32 cellular contexts compared by ENCODE assay signal in genomic region chr4:72387959-72388358, GRCh38.
"Had no signal": no experiment of that assay in that cellular context is flagged by ENCODE, and none has a peak within 500 bp of the region (broad histone marks: within the 10 kb centered on the region; RNA-seq: fewer than 3 reads in every experiment).

No MANE protein-coding gene starts in this region.

- H3K27ac ChIP-seq: breast epithelium, cardiac muscle cell, esophagus muscularis mucosa, foreskin keratinocyte, gastrocnemius medialis, heart left ventricle had no signal

- H3K4me1 Mint-ChIP-seq: activated CD4-positive, alpha-beta T cell treated with anti-CD3 and anti-CD28 coated beads for 36 hours; activated CD4-positive, alpha-beta T cell treated with anti-CD3 and anti-CD28 coated beads, Interleukin-2, amount 10 ng/mL, durations not matched to agents 24 days and 14 days; activated CD8-positive, alpha-beta memory T cell treated with anti-CD3 and anti-CD28 coated beads, Interleukin-2, amount 10 ng/mL, durations not matched to agents 7 days and 5 days; activated naive CD8-positive, alpha-beta T cell treated with anti-CD3 and anti-CD28 coated beads, Interleukin-2, amount 10 ng/mL, durations not matched to agents 7 days and 5 days; central memory CD8-positive, alpha-beta T cell had no signal

- H3K27me3 ChIP-seq: ascending aorta, breast epithelium, cardiac muscle cell, esophagus muscularis mucosa, foreskin keratinocyte, gastrocnemius medialis, heart left ventricle had no signal

- H3K9me3 Mint-ChIP-seq: activated CD4-positive, alpha-beta memory T cell treated with anti-CD3 and anti-CD28 coated beads for 36 hours; activated CD4-positive, alpha-beta T cell treated with anti-CD3 and anti-CD28 coated beads, Interleukin-2, amount 10 ng/mL, durations not matched to agents 24 days and 14 days; activated naive CD4-positive, alpha-beta T cell treated with anti-CD3 and anti-CD28 coated beads for 36 hours; activated naive CD4-positive, alpha-beta T cell treated with anti-CD3 and anti-CD28 coated beads, Interleukin-2, amount 50 U/mL, for 72 hours; activated naive CD8-positive, alpha-beta T cell treated with anti-CD3 and anti-CD28 coated beads, Interleukin-2, amount 10 ng/mL, durations not matched to agents 7 days and 5 days; activated T-helper 1 cell treated with anti-CD3 and anti-CD28 coated beads, Interleukin-12 subunit alpha, Interleukin-12 subunit beta, Interleukin-2, Interleukin-4 antibody, amounts not matched to agents 30 ng/mL and 10 ng/mL and 1 ng/mL, durations not matched to agents 14 hours and 24 hours and 36 hours; activated T-helper 2 cell treated with anti-CD3 and anti-CD28 coated beads, Interferon-gamma antibody, Interleukin-2, Interleukin-4, amounts not matched to agents 10 μg/mL and 5 μg/mL and 100 μg/mL, durations not matched to agents 14 hours and 24 hours and 36 hours; effector memory CD8-positive, alpha-beta T cell had no signal

- H3K36me3 Mint-ChIP-seq: activated CD4-positive, alpha-beta memory T cell treated with anti-CD3 and anti-CD28 coated beads for 36 hours; activated CD8-positive, alpha-beta memory T cell treated with anti-CD3 and anti-CD28 coated beads, Interleukin-2, amount 10 ng/mL, durations not matched to agents 7 days and 5 days; activated naive CD4-positive, alpha-beta T cell treated with anti-CD3 and anti-CD28 coated beads, Interleukin-2, amount 50 U/mL, for 72 hours; activated naive CD8-positive, alpha-beta T cell treated with anti-CD3 and anti-CD28 coated beads, Interleukin-2, amount 10 ng/mL, durations not matched to agents 7 days and 5 days; brain had no signal

- H3K36me3 ChIP-seq: ascending aorta, breast epithelium, cardiac muscle cell, esophagus muscularis mucosa, gastrocnemius medialis, heart left ventricle had no signal

- H3K27me3 Mint-ChIP-seq: activated CD4-positive, alpha-beta memory T cell treated with anti-CD3 and anti-CD28 coated beads for 36 hours; activated CD4-positive, alpha-beta T cell treated with anti-CD3 and anti-CD28 coated beads, Interleukin-2, amount 10 ng/mL, durations not matched to agents 24 days and 14 days; activated CD8-positive, alpha-beta memory T cell treated with anti-CD3 and anti-CD28 coated beads, Interleukin-2, amount 10 ng/mL, durations not matched to agents 7 days and 5 days; activated naive CD8-positive, alpha-beta T cell treated with anti-CD3 and anti-CD28 coated beads, Interleukin-2, amount 10 ng/mL, durations not matched to agents 7 days and 5 days; central memory CD8-positive, alpha-beta T cell; effector memory CD8-positive, alpha-beta T cell had no signal

- DNase-seq: activated CD4-positive, alpha-beta memory T cell treated with anti-CD3 and anti-CD28 coated beads for 36 hours; activated CD4-positive, alpha-beta T cell treated with anti-CD3 and anti-CD28 coated beads for 36 hours; activated CD4-positive, alpha-beta T cell treated with anti-CD3 and anti-CD28 coated beads, Interleukin-2, amount 10 ng/mL, durations not matched to agents 24 days and 14 days; activated CD4-positive, CD25-positive, alpha-beta regulatory T cell; activated CD4-positive, CD25-positive, alpha-beta regulatory T cell treated with anti-CD3 and anti-CD28 coated beads, Interleukin-2, amount 50 U/mL, for 72 hours; activated CD8-positive, alpha-beta memory T cell treated with anti-CD3 and anti-CD28 coated beads, Interleukin-2, amount 10 ng/mL, durations not matched to agents 7 days and 5 days; activated CD8-positive, alpha-beta memory T cell treated with anti-CD3 and anti-CD28 coated beads, Interleukin-2, amount 50 U/mL, for 4 hours; activated CD8-positive, alpha-beta T cell treated with anti-CD3 and anti-CD28 coated beads, Interleukin-2, amount 10 ng/mL, durations not matched to agents 7 days and 5 days; activated effector memory CD4-positive, alpha-beta T cell treated with anti-CD3 and anti-CD28 coated beads, Interleukin-2, amount 50 U/mL, for 16 hours; activated naive CD4-positive, alpha-beta T cell treated with anti-CD3 and anti-CD28 coated beads for 36 hours; activated naive CD8-positive, alpha-beta T cell treated with anti-CD3 and anti-CD28 coated beads, Interleukin-2, amount 10 ng/mL, durations not matched to agents 7 days and 5 days; activated T-cell treated with anti-CD3 and anti-CD28 coated beads, Interleukin-2, amount 50 U/mL, for 1 hour; activated T-cell treated with anti-CD3 and anti-CD28 coated beads, Interleukin-2, amount 50 U/mL, for 48 hours; cortex of kidney; dermis blood vessel endothelial cell; effector CD4-positive, alpha-beta T cell; effector memory CD8-positive, alpha-beta T cell; erythroblast; foreskin keratinocyte; gastrocnemius medialis; glutamatergic neuron; heart left ventricle; T-helper 2 cell had no signal

- H3K4me1 ChIP-seq: breast epithelium, foreskin keratinocyte, gastrocnemius medialis had no signal

- ATAC-seq: activated CD4-positive, alpha-beta T cell treated with anti-CD3 and anti-CD28 coated beads for 36 hours; activated CD8-positive, alpha-beta memory T cell treated with anti-CD3 and anti-CD28 coated beads, Interleukin-2, amount 10 ng/mL, durations not matched to agents 7 days and 5 days; activated CD8-positive, alpha-beta T cell treated with anti-CD3 and anti-CD28 coated beads, Interleukin-2, amount 10 ng/mL, durations not matched to agents 7 days and 5 days; activated naive CD4-positive, alpha-beta T cell treated with anti-CD3 and anti-CD28 coated beads, Interleukin-2, amount 50 U/mL, for 72 hours; effector memory CD8-positive, alpha-beta T cell; foreskin keratinocyte; gastrocnemius medialis; heart left ventricle had no signal

- H3K27ac Mint-ChIP-seq: activated CD4-positive, alpha-beta memory T cell treated with anti-CD3 and anti-CD28 coated beads for 36 hours; activated CD4-positive, alpha-beta T cell treated with anti-CD3 and anti-CD28 coated beads for 36 hours; activated CD4-positive, alpha-beta T cell treated with anti-CD3 and anti-CD28 coated beads, Interleukin-2, amount 10 ng/mL, durations not matched to agents 24 days and 14 days; activated CD8-positive, alpha-beta memory T cell treated with anti-CD3 and anti-CD28 coated beads, Interleukin-2, amount 10 ng/mL, durations not matched to agents 7 days and 5 days; activated CD8-positive, alpha-beta T cell treated with anti-CD3 and anti-CD28 coated beads, Interleukin-2, amount 10 ng/mL, durations not matched to agents 7 days and 5 days; activated naive CD4-positive, alpha-beta T cell treated with anti-CD3 and anti-CD28 coated beads for 36 hours; activated naive CD4-positive, alpha-beta T cell treated with anti-CD3 and anti-CD28 coated beads, Interleukin-2, amount 50 U/mL, for 72 hours; activated naive CD8-positive, alpha-beta T cell treated with anti-CD3 and anti-CD28 coated beads, Interleukin-2, amount 10 ng/mL, durations not matched to agents 7 days and 5 days; activated T-helper 1 cell treated with anti-CD3 and anti-CD28 coated beads, Interleukin-12 subunit alpha, Interleukin-12 subunit beta, Interleukin-2, Interleukin-4 antibody, amounts not matched to agents 30 ng/mL and 10 ng/mL and 1 ng/mL, durations not matched to agents 14 hours and 24 hours and 36 hours; activated T-helper 2 cell treated with anti-CD3 and anti-CD28 coated beads, Interferon-gamma antibody, Interleukin-2, Interleukin-4, amounts not matched to agents 10 μg/mL and 5 μg/mL and 100 μg/mL, durations not matched to agents 14 hours and 24 hours and 36 hours; effector memory CD8-positive, alpha-beta T cell had no signal

- H3K4me3 ChIP-seq: ascending aorta, breast epithelium, cardiac muscle cell, esophagus muscularis mucosa, gastrocnemius medialis, heart left ventricle had no signal

- H3K9me3 ChIP-seq: ascending aorta, breast epithelium, esophagus muscularis mucosa, gastrocnemius medialis, heart left ventricle had no signal

- H3K4me3 Mint-ChIP-seq: activated CD4-positive, alpha-beta memory T cell treated with anti-CD3 and anti-CD28 coated beads for 36 hours; activated CD4-positive, alpha-beta T cell treated with anti-CD3 and anti-CD28 coated beads for 36 hours; activated CD4-positive, alpha-beta T cell treated with anti-CD3 and anti-CD28 coated beads, Interleukin-2, amount 10 ng/mL, durations not matched to agents 24 days and 14 days; activated CD8-positive, alpha-beta memory T cell treated with anti-CD3 and anti-CD28 coated beads, Interleukin-2, amount 10 ng/mL, durations not matched to agents 7 days and 5 days; activated CD8-positive, alpha-beta T cell treated with anti-CD3 and anti-CD28 coated beads, Interleukin-2, amount 10 ng/mL, durations not matched to agents 7 days and 5 days; activated naive CD4-positive, alpha-beta T cell treated with anti-CD3 and anti-CD28 coated beads for 36 hours; activated naive CD8-positive, alpha-beta T cell treated with anti-CD3 and anti-CD28 coated beads, Interleukin-2, amount 10 ng/mL, durations not matched to agents 7 days and 5 days; activated T-helper 1 cell treated with anti-CD3 and anti-CD28 coated beads, Interleukin-12 subunit alpha, Interleukin-12 subunit beta, Interleukin-2, Interleukin-4 antibody, amounts not matched to agents 30 ng/mL and 10 ng/mL and 1 ng/mL, durations not matched to agents 14 hours and 24 hours and 36 hours; brain; central memory CD8-positive, alpha-beta T cell; effector memory CD8-positive, alpha-beta T cell had no signal
